ENCODE assay signal across 11 cellular contexts in genomic region chrX:130081421-130082045, GRCh38. TPM values are rescaled to one million over a fixed set of nuclear protein-coding genes. Genes with fewer than 3 reads are reported as not detected.
A peak's percentile ranks its signal among the peaks of the same experiment; 100 is the strongest.
DNase-seq lines count a peak whose midpoint lies in the region; ATAC-seq, FAIRE-seq and TF ChIP-seq lines count a peak whose summit lies in the region.
"Had no signal": no experiment of that assay in that cellular context is flagged by ENCODE, and none has a peak within 500 bp of the region (broad histone marks: within the 10 kb centered on the region; RNA-seq: fewer than 3 reads in every experiment).

No MANE protein-coding gene starts in this region.

- no peak for TF ChIP-seq POLR2A in esophagus squamous epithelium (IDR thresholded peaks at IDR 0.05)
- no peak for TF ChIP-seq POLR2A in spleen (IDR thresholded peaks at IDR 0.05)

- WGBS in esophagus squamous epithelium, 2 donors: 39 to 49% methylated on average over 7 to 11 of the region's 12 CpGs
- WGBS in spleen, 5 donors: 25 to 50% (median 36%) methylated on average over 7 to 12 of the region's 12 CpGs

- no peak overlapping the region for H2AFZ ChIP-seq in PC-9

- H3K36me3 ChIP-seq in PC-9 (ENCODE audit: low read depth): 0 out of 2 replicates have a peak, but pooled peaks cover 5% of the 10 kb centered on the region
- H3K36me3 ChIP-seq in esophagus squamous epithelium: no peaks in the 10 kb centered on the region
- H3K36me3 ChIP-seq in spleen: peaks cover 0 to 27% (median 0%) of the 10 kb centered on the region in 6 donors
- H3K36me3 ChIP-seq: colonic mucosa had no signal

- intact Hi-C loops in PC-9 (cut with micrococcal nuclease; ENCODE audit: unreplicated experiment) (loop anchor here (2.0 kb wide), 1 partner anchor 43 kb away; no protein-coding TSS in a partner anchor), esophagus squamous epithelium (cut with DNase I) (loop anchor here (5.0 kb wide), 1 partner anchor 111 kb away; no protein-coding TSS in a partner anchor), spleen (cut with DNase I; ENCODE audit: low total_unique reads) (loop anchor here (5.0 kb wide), 1 partner anchor 41 kb away; no protein-coding TSS in a partner anchor)

- POLR2A ChIA-PET in PC-9 (lab: Charles Lee; ENCODE audit: unreplicated experiment): interaction anchor here (0.6 kb wide), 1 partner anchor 129 kb away, joined by 8 read pairs; no protein-coding TSS in a partner anchor

- peaks cover 16% of the 10 kb centered on the region for H4K20me1 ChIP-seq in PC-9 (ENCODE audit: insufficient read depth)

- H3K27me3 ChIP-seq in PC-9 (ENCODE audit: insufficient read depth, low read depth) (no peaks in the 10 kb centered on the region), esophagus squamous epithelium (no peaks in the 10 kb centered on the region), spleen (replicated peaks in 1 of 7) (no peaks in the 10 kb centered on the region)
- H3K27me3 ChIP-seq: colonic mucosa had no signal

- H3K27ac ChIP-seq in PC-9 (0 out of 2 replicates have a peak overlapping the region, but pooled peaks have one; percentile 9), esophagus squamous epithelium (peak overlapping the region in 3 of 4 donors; percentile 50 to 77 (median 69)), spleen (peak overlapping the region; percentile 55 to 93 (median 80)), substantia nigra (ENCODE audit: low read depth, low read length, poor library complexity, severe bottlenecking) (no peak overlapping the region)
- H3K27ac ChIP-seq: colonic mucosa had no signal

- H3K4me2 ChIP-seq in PC-9: no peak overlapping the region

- TF ChIP-seq CTCF in PC-9 (conservative IDR thresholded peaks at IDR 0.05) (no peak), esophagus squamous epithelium (IDR thresholded peaks at IDR 0.05) (no peak), spleen (IDR thresholded peaks at IDR 0.05 in 8 of 11, conservative IDR thresholded peaks at IDR 0.05 in 3 of 11) (no peak)

- CTCF ChIA-PET in PC-9 (lab: Charles Lee): interaction anchor here (0.7 kb wide), 1 partner anchor 220 kb away, joined by 7 read pairs; no protein-coding TSS in a partner anchor

- H3K9me3 ChIP-seq in PC-9 (ENCODE audit: insufficient read depth, low read depth) (no peaks in the 10 kb centered on the region), esophagus squamous epithelium (no peaks in the 10 kb centered on the region), spleen (no peaks in the 10 kb centered on the region)
- H3K9me3 ChIP-seq: colonic mucosa had no signal

- H3K4me3 ChIP-seq in PC-9 (no peak overlapping the region), esophagus squamous epithelium (no peak overlapping the region), spleen (peak overlapping the region in 1 of 8 donors; percentile 67)
- H3K4me3 ChIP-seq: colonic mucosa had no signal

- H3K79me2 ChIP-seq in PC-9 (ENCODE audit: low read depth): peaks cover 15% of the 10 kb centered on the region

- ATAC-seq in GM21717 (IDR thresholded peaks at IDR 0.05; ENCODE audit: unreplicated experiment): no peak

- no peaks in the 10 kb centered on the region for H3K9me2 ChIP-seq in PC-9 (ENCODE audit: insufficient read depth)

- FAIRE-seq in GM19239 (lab: Jason Lieb, UNC): no peak

- H3K4me1 ChIP-seq in PC-9 (replicated peaks; ENCODE audit: insufficient read depth): peaks cover 4% of the 10 kb centered on the region
- H3K4me1 ChIP-seq in esophagus squamous epithelium: peaks cover 2 to 62% (median 5%) of the 10 kb centered on the region in 3 donors
- H3K4me1 ChIP-seq in spleen: peaks cover 15 to 71% (median 58%) of the 10 kb centered on the region in 6 donors
- H3K4me1 ChIP-seq: colonic mucosa had no signal

- no TSS peak for BruUV-seq in PC-9 (replicated peaks; lab: Mats Ljungman, UMichigan)

- DNase-seq in NCI-H524 (lab: John Stamatoyannopoulos, UW) (peak; percentile 72 to 82), NCI-H524 treated with DMSO at 0.1 percent for 48 hours (lab: John Stamatoyannopoulos, UW) (no peak), PC-9 (no peak), esophagus squamous epithelium (lab: John Stamatoyannopoulos, UW) (no peak), spleen (no peak), GM19239 (ENCODE audit: insufficient read length, low spot score) (no peak), substantia nigra (lab: John Stamatoyannopoulos, UW) (no peak)
- DNase-seq: 8988T, colonic mucosa, NCI-H1105 treated with DMSO at 0.1 percent for 48 hours had no signal

- H3F3A ChIP-seq in PC-9 (ENCODE audit: insufficient read depth, low read depth): peaks cover 20% of the 10 kb centered on the region

RNA-seq across cellular contexts. Expression of gene ELF4, which starts 28.8 kb away (rescaled TPM):
- 53.0 and 60.3 TPM in 2 replicates for total RNA-seq in PC-9 (2021)
- 10 to 100 TPM in 3 of 4 donors, 1 to 10 TPM in 1; 9.2 to 14.1 (median 12.5) TPM for total RNA-seq in esophagus squamous epithelium
- total RNA-seq in spleen: 10 to 100 TPM; 28.7 to 35.3 (median 32.5) TPM
- 10 to 100 TPM in 1 of 3 donors, 1 to 10 TPM in 2; 6.4 to 10.3 (median 7.0) TPM for polyA plus RNA-seq in spleen

Comparison
In these comparisons a context has a peak if more than half of its experiments do, and no peak if none do; other contexts are left out.
1. DNase-seq: peak in NCI-H524 (2 of 2); none in NCI-H524 treated with DMSO at 0.1 percent for 48 hours (single experiment), PC-9 (0 of 2), esophagus squamous epithelium (single experiment), spleen (single experiment), GM19239 (single experiment) and substantia nigra (0 of 49).